Comparison of ENCODE assay signal across 12 cellular contexts in genomic region chr19:35908010-35908441, GRCh38. TPM values are rescaled to one million over a fixed set of nuclear protein-coding genes. Genes with fewer than 3 reads are reported as not detected.
A peak's percentile ranks its signal among the peaks of the same experiment; 100 is the strongest.
DNase-seq lines count a peak whose midpoint lies in the region; ATAC-seq, FAIRE-seq and TF ChIP-seq lines count a peak whose summit lies in the region.
"Had no signal": no experiment of that assay in that cellular context is flagged by ENCODE, and none has a peak within 500 bp of the region (broad histone marks: within the 10 kb centered on the region; RNA-seq: fewer than 3 reads in every experiment).

TSS of gene TYROBP (minus strand) at chr19:35908295. CDS start at chr19:35908228, 67 bp downstream.

- TF ChIP-seq EP300 in GM12878 (IDR thresholded peaks at IDR 0.05; ENCODE audit: borderline replicate concordance in 1 of 2, control insufficient read depth in 1 of 2, low read depth in 2 of 2, low read length in 2 of 2), result no peak

- peaks cover 50% of the 10 kb centered on the region for H3K4me1 Mint-ChIP-seq in activated CD4-positive, alpha-beta T cell treated with anti-CD3 and anti-CD28 coated beads, Interleukin-2, amount 10 ng/mL, durations not matched to agents 7 days and 5 days
- peaks cover 19% of the 10 kb centered on the region for H3K4me1 Mint-ChIP-seq in activated T-helper 17 cell treated with anti-CD3 and anti-CD28 coated beads, Interleukin-2, amount 50 U/mL, for 72 hours

- POLR2A ChIA-PET in activated CD4-positive, alpha-beta T cell treated with anti-CD3 and anti-CD28 coated beads, Interleukin-2, amount 10 ng/mL, durations not matched to agents 7 days and 5 days (lab: Charles Lee), result no interaction called here
- POLR2A ChIA-PET in GM12878 (lab: Charles Lee), result interaction anchor here (0.7 to 1.1 kb wide), 2 partner anchors 14 to 24 kb away, joined by 3 read pairs; no protein-coding TSS in a partner anchor

- H3K4me1 ChIP-seq in GM12878 (ENCODE audit: control insufficient read depth, insufficient read depth, low read length) (peaks cover 53% of the 10 kb centered on the region), mesenchymal stem cell (ENCODE audit: control insufficient read depth, insufficient read depth, low read depth, low read length) (peaks cover 13% of the 10 kb centered on the region), thymus (ENCODE audit: control insufficient read depth, insufficient read depth, low read length) (peaks cover 22% of the 10 kb centered on the region)

- H3K36me3 ChIP-seq in GM12878 (ENCODE audit: control insufficient read depth in 2 of 2, insufficient read depth in 2 of 2, low read length in 1 of 2) (no peaks in the 10 kb centered on the region), mesenchymal stem cell (ENCODE audit: control insufficient read depth in 1 of 2, insufficient read depth in 2 of 2, low read depth in 1 of 2, low read length in 2 of 2) (no peaks in the 10 kb centered on the region), thymus (ENCODE audit: control insufficient read depth, insufficient read depth) (peaks cover 3% of the 10 kb centered on the region)

- H3K18ac ChIP-seq in mesenchymal stem cell (ENCODE audit: low read depth in 1 of 2, low read length in 2 of 2), result no peak within 1 kb of the TSS

- no peak for TF ChIP-seq RAD21 in GM12878 (IDR thresholded peaks at IDR 0.05; ENCODE audit: insufficient read depth, low read depth, low read length)

- in situ Hi-C loops in GM12878 (cut with MboI), result loop anchor here (10.0 kb wide), 1 partner anchor 573 kb away; no protein-coding TSS in a partner anchor

- BruUV-seq in GM12878 (replicated peaks; lab: Mats Ljungman, UMichigan), result no TSS peak

- H3K79me1 ChIP-seq in mesenchymal stem cell (replicated peaks; ENCODE audit: low read length, poor library complexity, severe bottlenecking), result no peaks in the 10 kb centered on the region

- peak within 1 kb of the TSS; percentile 88 for H3K27ac ChIP-seq in GM12878 (ENCODE audit: control insufficient read depth, insufficient read depth)
- no peak within 1 kb of the TSS for H3K27ac ChIP-seq in mesenchymal stem cell (ENCODE audit: low read length, poor library complexity, severe bottlenecking)
- H3K27ac ChIP-seq in thymus (ENCODE audit: low read depth), result peak within 1 kb of the TSS; percentile 85

- H3K27me3 ChIP-seq in GM12878 (replicated peaks in 1 of 2; ENCODE audit: control insufficient read depth in 2 of 2, insufficient read depth in 2 of 2, low read length in 1 of 2), result no peaks in the 10 kb centered on the region
- no peaks in the 10 kb centered on the region for H3K27me3 ChIP-seq in mesenchymal stem cell (ENCODE audit: control insufficient read depth in 1 of 2, insufficient read depth in 1 of 2, low read length in 2 of 2)
- H3K27me3 ChIP-seq in thymus (ENCODE audit: control insufficient read depth, insufficient read depth), result no peaks in the 10 kb centered on the region

- H3K9me3 ChIP-seq in GM12878 (replicated peaks; ENCODE audit: control insufficient read depth, insufficient read depth, low read length) (no peaks in the 10 kb centered on the region), mesenchymal stem cell (ENCODE audit: control insufficient read depth, low read length) (no peaks in the 10 kb centered on the region), thymus (ENCODE audit: control insufficient read depth) (no peaks in the 10 kb centered on the region)

- H3K36me3 Mint-ChIP-seq in activated CD4-positive, alpha-beta T cell treated with anti-CD3 and anti-CD28 coated beads, Interleukin-2, amount 10 ng/mL, durations not matched to agents 7 days and 5 days (ENCODE audit: low read depth), result peaks cover 15% of the 10 kb centered on the region
- H3K36me3 Mint-ChIP-seq in activated T-helper 17 cell treated with anti-CD3 and anti-CD28 coated beads, Interleukin-2, amount 50 U/mL, for 72 hours (ENCODE audit: low read depth), result peaks cover 8% of the 10 kb centered on the region

- no peaks in the 10 kb centered on the region for H4K20me1 ChIP-seq in GM12878 (ENCODE audit: control insufficient read depth, insufficient read depth)

- no peaks in the 10 kb centered on the region; the same call in 1 of the 2 replicates for H3K79me2 ChIP-seq in GM12878 (ENCODE audit: control insufficient read depth, insufficient read depth, low read length)

- CTCF ChIA-PET in activated CD4-positive, alpha-beta T cell treated with anti-CD3 and anti-CD28 coated beads, Interleukin-2, amount 10 ng/mL, durations not matched to agents 7 days and 5 days (lab: Charles Lee), result interaction anchor here (1.2 to 1.6 kb wide), 2 partner anchors 26 to 50 kb away, joined by 5 read pairs; no protein-coding TSS in a partner anchor
- CTCF ChIA-PET in GM12878 (lab: Yijun Ruan, JAX), result interaction anchor here (1.0 to 1.7 kb wide), 2 partner anchors 23 to 359 kb away, joined by 3 to 7 read pairs; no protein-coding TSS in a partner anchor

- H3K27me3 Mint-ChIP-seq in activated CD4-positive, alpha-beta T cell treated with anti-CD3 and anti-CD28 coated beads, Interleukin-2, amount 10 ng/mL, durations not matched to agents 7 days and 5 days, result no peaks in the 10 kb centered on the region
- no peaks in the 10 kb centered on the region for H3K27me3 Mint-ChIP-seq in activated T-helper 17 cell treated with anti-CD3 and anti-CD28 coated beads, Interleukin-2, amount 50 U/mL, for 72 hours

- H4K91ac ChIP-seq in mesenchymal stem cell (ENCODE audit: low read length), result peak within 1 kb of the TSS; percentile 76

- no peak within 1 kb of the TSS for H2BK5ac ChIP-seq in mesenchymal stem cell (ENCODE audit: low read depth, low read length, poor library complexity, severe bottlenecking)

- no peak for TF ChIP-seq CTCF in GM12878 (IDR thresholded peaks at IDR 0.05 in 2 of 3, conservative IDR thresholded peaks at IDR 0.05 in 1 of 3; ENCODE audit: control insufficient read depth in 2 of 3, extremely low read depth in 1 of 3, insufficient read depth in 1 of 3, low read depth in 3 of 3, low read length in 3 of 3)

- H3K4ac ChIP-seq in mesenchymal stem cell (ENCODE audit: low read depth in 1 of 2, low read length in 2 of 2), result no peak within 1 kb of the TSS

- H3K4me3 Mint-ChIP-seq in activated CD4-positive, alpha-beta T cell treated with anti-CD3 and anti-CD28 coated beads, Interleukin-2, amount 10 ng/mL, durations not matched to agents 7 days and 5 days, result no peak within 1 kb of the TSS
- H3K4me3 Mint-ChIP-seq in activated T-helper 17 cell treated with anti-CD3 and anti-CD28 coated beads, Interleukin-2, amount 50 U/mL, for 72 hours, result no peak within 1 kb of the TSS

- SMC1A ChIA-PET in GM12878 (lab: Charles Lee; ENCODE audit: uncharacterized antibody, unreplicated experiment), result interaction anchor here (1.0 to 1.3 kb wide), 2 partner anchors 7 to 15 kb away, joined by 3 read pairs; no protein-coding TSS in a partner anchor

- peak within 1 kb of the TSS; percentile 84; the same call in 1 of the 2 replicates for H3K4me2 ChIP-seq in GM12878 (ENCODE audit: control insufficient read depth, insufficient read depth)
- no peak within 1 kb of the TSS for H3K4me2 ChIP-seq in mesenchymal stem cell (ENCODE audit: low read length, poor library complexity, severe bottlenecking)

- H3K9ac ChIP-seq in GM12878 (ENCODE audit: control insufficient read depth, insufficient read depth, low read length) (peak within 1 kb of the TSS; percentile 67; the same call in 1 of the 2 replicates), mesenchymal stem cell (ENCODE audit: low read length) (no peak within 1 kb of the TSS)

- H3K9me3 Mint-ChIP-seq in activated CD4-positive, alpha-beta T cell treated with anti-CD3 and anti-CD28 coated beads, Interleukin-2, amount 10 ng/mL, durations not matched to agents 7 days and 5 days, result no peaks in the 10 kb centered on the region
- H3K9me3 Mint-ChIP-seq in activated T-helper 17 cell treated with anti-CD3 and anti-CD28 coated beads, Interleukin-2, amount 50 U/mL, for 72 hours, result no peaks in the 10 kb centered on the region

- no peak for ATAC-seq in GM12878
- ATAC-seq in activated T-helper 17 cell treated with anti-CD3 and anti-CD28 coated beads, Interleukin-2, amount 50 U/mL, for 72 hours (replicated peaks), result no peak

- peak within 1 kb of the TSS in 1 of 2 experiments; percentile 37 for H2BK12ac ChIP-seq in mesenchymal stem cell (ENCODE audit: low read length in 2 of 2)

- 90% methylated on average over 9 of the region's 9 CpGs for WGBS in GM12878 (ENCODE audit: insufficient coverage, insufficient replicate concordance, low lambda C conversion rate, missing lambda C conversion rate)
- WGBS in mesenchymal stem cell, result 55% methylated on average over 8 of the region's 9 CpGs
- WGBS in thymus, result 68% methylated on average over 9 of the region's 9 CpGs

- H3K4me3 ChIP-seq in GM12878 (no peak within 1 kb of the TSS), mesenchymal stem cell (ENCODE audit: insufficient read depth in 1 of 2, low read depth in 1 of 2, low read length in 2 of 2) (no peak within 1 kb of the TSS), thymus (ENCODE audit: low read length) (no peak within 1 kb of the TSS)

- TF ChIP-seq POLR2A in GM12878 (IDR thresholded peaks at IDR 0.05; ENCODE audit: low read depth, low read length), result no peak

- RAD21 ChIA-PET in GM12878 (lab: Charles Lee; ENCODE audit: unreplicated experiment), result no interaction called here

- no peak for FAIRE-seq in GM12878 (lab: Jason Lieb, UNC)
- FAIRE-seq: endometrium had no signal

- H2AK5ac ChIP-seq in mesenchymal stem cell (ENCODE audit: low read length, severe bottlenecking), result no peak within 1 kb of the TSS

- peak within 1 kb of the TSS; percentile 79 for H3K27ac Mint-ChIP-seq in activated CD4-positive, alpha-beta T cell treated with anti-CD3 and anti-CD28 coated beads, Interleukin-2, amount 10 ng/mL, durations not matched to agents 7 days and 5 days
- H3K27ac Mint-ChIP-seq in activated T-helper 17 cell treated with anti-CD3 and anti-CD28 coated beads, Interleukin-2, amount 50 U/mL, for 72 hours, result no peak within 1 kb of the TSS

- H2BK120ac ChIP-seq in mesenchymal stem cell (ENCODE audit: low read depth, low read length), result no peak within 1 kb of the TSS

- peak within 1 kb of the TSS; percentile 56 for H4K8ac ChIP-seq in mesenchymal stem cell (ENCODE audit: low read length)

- H3K23ac ChIP-seq in mesenchymal stem cell (ENCODE audit: low read length in 2 of 2), result no peak within 1 kb of the TSS

- H3K14ac ChIP-seq in mesenchymal stem cell (ENCODE audit: low read length in 2 of 2), result no peak within 1 kb of the TSS

- no peak for DNase-seq in activated CD4-positive, alpha-beta T cell treated with anti-CD3 and anti-CD28 coated beads, Interleukin-2, amount 10 ng/mL, durations not matched to agents 7 days and 5 days
- DNase-seq in activated CD4-positive, alpha-beta T cell treated with anti-CD3 and anti-CD28 coated beads, Interleukin-2, amount 50 U/mL, for 4 hours, result no peak
- no peak for DNase-seq in GM12878 (ENCODE audit: low read depth, low spot score)
- no peak for DNase-seq in mesenchymal stem cell
- DNase-seq in T-helper 9 cell, result no peak
- DNase-seq in stimulated activated CD4-positive, alpha-beta T cell treated with anti-CD3 and anti-CD28 coated beads, Interleukin-1b, Interleukin-23, amount 100 ng/mL, for 48 hours, result no peak
- DNase-seq: ACHN, NCI-H2107 had no signal

- peak within 1 kb of the TSS; percentile 44 for H2BK15ac ChIP-seq in mesenchymal stem cell (ENCODE audit: low read depth, poor library complexity, severe bottlenecking)

- intact Hi-C loops in GM12878 (cut with micrococcal nuclease; ENCODE audit: unreplicated experiment), result no loop called here

- H2AFZ ChIP-seq in GM12878 (ENCODE audit: control insufficient read depth, low read depth, low read length), result peak within 1 kb of the TSS; percentile 89; the same call in 1 of the 2 replicates
- no peak within 1 kb of the TSS for H2AFZ ChIP-seq in mesenchymal stem cell (ENCODE audit: low read depth, low read length)

RNA-seq across cellular contexts. Expression of gene TYROBP, which starts in this region (rescaled TPM):
- total RNA-seq in activated CD4-positive, alpha-beta T cell treated with anti-CD3 and anti-CD28 coated beads, Interleukin-2, amount 10 ng/mL, durations not matched to agents 7 days and 5 days, result not detected
- not detected in 2 replicates for total RNA-seq in GM12878 (2013; cell fraction: nucleolus; rRNA removed)
- total RNA-seq in GM12878 (2014; rRNA removed) (0.44 and 0.62 TPM in 2 replicates), GM12878 (2014; rRNA removed; fragmentation: Illumina TruSeq; extraction: Trizol) (0.36 and 0.41 TPM in 2 replicates), GM12878 (2021) (0.40 and 0.54 TPM in 2 replicates)
- not detected for polyA plus RNA-seq in GM12878 (2011; ENCODE audit: low read depth)
- polyA plus RNA-seq in GM12878 (2011; rRNA removed) (not detected in 2 replicates), GM12878 (2014; fragmentation: Illumina TruSeq; extraction: Trizol) (0.78 TPM in 1 of 2 replicates, not detected in the other), GM12878 (2014; fragmentation: Nextera tagmentation; extraction: Ambion mirVana) (under 1 TPM in 1 of 2 experiments, not detected in 1; 0.33 TPM), GM12878 (2014; rRNA removed) (1.4 and 2.4 TPM in 2 replicates), GM12878 (2016; fragmentation: Nextera tagmentation; extraction: Ambion mirVana) (under 1 TPM; 0.54 to 0.62 TPM), thymus (162 TPM)
- 0.27 TPM in 1 of 2 replicates, not detected in the other for polyA plus RNA-seq in GM12878 (2011; cell fraction: cytosol; rRNA removed)
- not detected in 2 replicates for polyA plus RNA-seq in GM12878 (2011; cell fraction: nucleus; rRNA removed)
- polyA plus RNA-seq in GM12878 (2012), result not detected in 2 replicates
- polyA minus RNA-seq in GM12878 (2011; rRNA and poly(A)+ RNA removed), result not detected in 2 replicates
- polyA minus RNA-seq in GM12878 (2011; cell fraction: cytosol; rRNA and poly(A)+ RNA removed), result not detected in 2 replicates
- polyA minus RNA-seq in GM12878 (2011; cell fraction: nucleus; rRNA and poly(A)+ RNA removed), result not detected in 2 replicates
- polyA plus RNA-seq in mesenchymal stem cell (2013, experiment 1 of 2), result 0.80 TPM
- polyA plus RNA-seq in mesenchymal stem cell (2013, experiment 2 of 2), result 0.53 TPM
- total RNA-seq in activated T-helper 17 cell treated with anti-CD3 and anti-CD28 coated beads, Interleukin-2, amount 50 U/mL, for 72 hours, result not detected
- total RNA-seq: myocyte had no signal

Comparison
In these comparisons a context has a peak if more than half of its experiments do, and no peak if none do; other contexts are left out.
1. RNA of gene TYROBP (polyA plus RNA-seq): 162 TPM in thymus (single experiment); 0.27 to 2.4 TPM in GM12878; every median in the first group is over 10 times any median in the second.